8 cellular contexts compared by ENCODE assay signal in genomic region chr1:1115136-1115829, GRCh38. TPM values are rescaled to one million over a fixed set of nuclear protein-coding genes. Genes with fewer than 3 reads are reported as not detected.
DNase-seq lines count a peak whose midpoint lies in the region; ATAC-seq and TF ChIP-seq lines count a peak whose summit lies in the region.

No MANE protein-coding gene starts in this region.

- H4K91ac ChIP-seq in trophoblast cell (ENCODE audit: low read depth, low read length), result peak overlapping the region; percentile 45

- peak overlapping the region; percentile 83 for H4K8ac ChIP-seq in trophoblast cell (ENCODE audit: low read depth, low read length)

- no peak overlapping the region for H2AK5ac ChIP-seq in trophoblast cell (ENCODE audit: low read length)

- H3K9me3 ChIP-seq in Panc1 (ENCODE audit: control insufficient read depth, insufficient read depth, low read depth, low read length) (peaks cover 3% of the 10 kb centered on the region; the same call in 1 of the 2 replicates), esophagus squamous epithelium (peaks cover 0 to 8% (median 0%) of the 10 kb centered on the region in 3 donors), trophoblast cell (ENCODE audit: insufficient read depth, low read depth, low read length) (peaks cover 19% of the 10 kb centered on the region)

- no peak for TF ChIP-seq POLR2A in esophagus squamous epithelium (IDR thresholded peaks at IDR 0.05)

- no peak overlapping the region for H2BK5ac ChIP-seq in trophoblast cell (ENCODE audit: low read depth, low read length, poor library complexity)

- peak overlapping the region; percentile 37 for H3K18ac ChIP-seq in trophoblast cell (ENCODE audit: low read length)

- H2BK12ac ChIP-seq in trophoblast cell (ENCODE audit: low read length), result no peak overlapping the region

- POLR2A ChIA-PET in Panc1 (lab: Charles Lee), result no interaction called here

- CTCF ChIA-PET in Calu3 (lab: Charles Lee) (interaction anchor here (0.6 to 1.0 kb wide), 4 partner anchors 41 to 105 kb away, joined by 3 to 4 read pairs (median 3); partner anchors contain the start of gene RNF223), Panc1 (lab: Charles Lee) (no interaction called here)

- H3K14ac ChIP-seq in trophoblast cell (ENCODE audit: low read length), result peak overlapping the region; percentile 79

- H3K79me2 ChIP-seq in trophoblast cell (ENCODE audit: control insufficient read depth, insufficient read depth, low read length, poor library complexity), result no peaks in the 10 kb centered on the region

- H3K27ac Mint-ChIP-seq in Calu3 (ENCODE audit: unreplicated experiment), result no peak overlapping the region

- BruUV-seq in Calu3 (replicated peaks; lab: Mats Ljungman, UMichigan) (no TSS peak), Panc1 (replicated peaks; lab: Mats Ljungman, UMichigan) (no TSS peak)

- peaks cover 2% of the 10 kb centered on the region for H3K9me3 Mint-ChIP-seq in Calu3 (ENCODE audit: low read depth, unreplicated experiment)

- H3K27ac ChIP-seq in Panc1 (ENCODE audit: low read length) (peak overlapping the region; percentile 26), esophagus squamous epithelium (peak overlapping the region; percentile 86 to 94 (median 90)), trophoblast cell (ENCODE audit: low read depth, low read length) (no peak overlapping the region)

- H3K4me3 Mint-ChIP-seq in Calu3 (ENCODE audit: low read depth, unreplicated experiment), result peak overlapping the region; percentile 77

- no peak overlapping the region for H2BK120ac ChIP-seq in trophoblast cell (ENCODE audit: insufficient read depth, low read length, poor library complexity)

- ATAC-seq in Panc1 (no peak), GM21723 (IDR thresholded peaks at IDR 0.05; ENCODE audit: unreplicated experiment) (no peak)

- 3 to 6% methylated on average over 22 to 26 of the region's 45 CpGs for WGBS in esophagus squamous epithelium, 2 donors
- WGBS in trophoblast cell (ENCODE audit: extremely low coverage, insufficient coverage, insufficient read length), result no CpG with 5 or more reads among the region's 45 CpGs

- H3K4me3 ChIP-seq in Panc1 (ENCODE audit: low read depth in 2 of 2, low read length in 2 of 2) (peak overlapping the region; percentile 63 to 67), esophagus squamous epithelium (peak overlapping the region; percentile 62 to 99 (median 96)), trophoblast cell (ENCODE audit: low read depth, low read length) (peak overlapping the region; percentile 99)

- no peaks in the 10 kb centered on the region for H3K27me3 Mint-ChIP-seq in Calu3 (ENCODE audit: unreplicated experiment)

- H3K23ac ChIP-seq in trophoblast cell (ENCODE audit: low read length), result no peak overlapping the region

- peaks cover 27% of the 10 kb centered on the region for H3K36me3 Mint-ChIP-seq in Calu3 (ENCODE audit: insufficient read depth, unreplicated experiment)

- H3K4me1 ChIP-seq in Panc1 (ENCODE audit: control insufficient read depth, insufficient read depth, low read length), result no peaks in the 10 kb centered on the region; the same call in 1 of the 2 replicates
- H3K4me1 ChIP-seq in esophagus squamous epithelium, result peaks cover 9 to 24% (median 15%) of the 10 kb centered on the region in 3 donors
- peaks cover 2 to 4% of the 10 kb centered on the region in 2 experiments for H3K4me1 ChIP-seq in trophoblast cell (ENCODE audit: control insufficient read depth in 1 of 2, insufficient read depth in 2 of 2, low read length in 2 of 2)

- H3K27me3 ChIP-seq in Panc1 (ENCODE audit: control insufficient read depth, insufficient read depth, low read length), result no peaks in the 10 kb centered on the region
- peaks cover 0 to 31% (median 0%) of the 10 kb centered on the region in 4 donors for H3K27me3 ChIP-seq in esophagus squamous epithelium
- H3K27me3 ChIP-seq in trophoblast cell (ENCODE audit: insufficient read depth, low read length), result no peaks in the 10 kb centered on the region

- H3K36me3 ChIP-seq in Panc1 (ENCODE audit: control insufficient read depth, insufficient read depth, low read length) (no peaks in the 10 kb centered on the region), esophagus squamous epithelium (peaks cover 0 to 23% (median 0%) of the 10 kb centered on the region in 3 donors), trophoblast cell (ENCODE audit: control insufficient read depth in 1 of 2, insufficient read depth in 2 of 2, low read length in 2 of 2) (peaks cover 15 to 16% of the 10 kb centered on the region in 2 experiments)

- peak overlapping the region; percentile 50 for H2AFZ ChIP-seq in trophoblast cell (ENCODE audit: insufficient read depth, low read length, poor library complexity)

- peaks cover 4% of the 10 kb centered on the region for H3K79me1 ChIP-seq in trophoblast cell (ENCODE audit: low read length)

- H3K4ac ChIP-seq in trophoblast cell (ENCODE audit: low read depth, low read length), result no peak overlapping the region

- intact Hi-C loops in Calu3 (cut with micrococcal nuclease; ENCODE audit: unreplicated experiment) (loop anchor here (5.0 kb wide), 1 partner anchor 43 kb away; the partner anchor contains the start of gene RNF223), Panc1 (cut with micrococcal nuclease; ENCODE audit: unreplicated experiment) (no loop called here), esophagus squamous epithelium (cut with DNase I) (loop anchor here (10.0 kb wide), 1 partner anchor 80 kb away; no protein-coding TSS in a partner anchor)

- H4K12ac ChIP-seq in trophoblast cell (ENCODE audit: low read depth, low read length), result no peak overlapping the region

- no peak for DNase-seq in Calu3
- no peak for DNase-seq in Panc1 (ENCODE audit: low read depth, low spot score)
- DNase-seq in esophagus squamous epithelium (lab: John Stamatoyannopoulos, UW), result no peak
- no peak for DNase-seq in trophoblast cell
- no peak for DNase-seq in iPS-NIHi11 (ENCODE audit: low spot score)
- no peak for DNase-seq in effector CD8-positive, alpha-beta T cell (lab: John Stamatoyannopoulos, UW)
- DNase-seq in medulla oblongata (ENCODE audit: extremely low spot score), result no peak

- H3K4me2 ChIP-seq in trophoblast cell (ENCODE audit: low read length), result peak overlapping the region; percentile 66

- H3K4me1 Mint-ChIP-seq in Calu3 (ENCODE audit: low read depth, unreplicated experiment), result peaks cover 4% of the 10 kb centered on the region

- TF ChIP-seq CTCF in Calu3 (IDR thresholded peaks at IDR 0.05; ENCODE audit: unreplicated experiment) (no peak), Panc1 (IDR thresholded peaks at IDR 0.05) (no peak), esophagus squamous epithelium (IDR thresholded peaks at IDR 0.05) (no peak)

- in situ Hi-C loops in Panc1 (cut with HindIII; ENCODE audit: low pct_unique_long_range_greater_than_20kb, low sequenced_read_pairs), result no loop called here

- H3K9ac ChIP-seq in trophoblast cell (ENCODE audit: low read length), result peak overlapping the region; percentile 78

RNA-seq across cellular contexts. Expression of gene C1orf159, which starts 0.6 kb away (rescaled TPM):
- total RNA-seq in Calu3 (2022), result 32.4 and 34.7 TPM in 2 replicates
- total RNA-seq in Panc1 (2021; ENCODE audit: unreplicated experiment), result 28.8 TPM
- polyA plus RNA-seq in Panc1 (2012; ENCODE audit: insufficient read length), result 25.8 TPM
- total RNA-seq in esophagus squamous epithelium, result 10 to 100 TPM in 3 of 4 donors, 1 to 10 TPM in 1; 6.9 to 19.6 (median 14.7) TPM
- polyA plus RNA-seq in trophoblast cell (2013), result 12.1 and 12.5 TPM in 2 replicates

RNA-seq across cellular contexts. Expression of gene RNF223, which starts 41.2 kb away (rescaled TPM):
- total RNA-seq in Calu3 (2022) (5.0 and 5.6 TPM in 2 replicates), Panc1 (2021; ENCODE audit: unreplicated experiment) (0.08 TPM), esophagus squamous epithelium (10 to 100 TPM; 11.8 to 25.3 (median 12.3) TPM)
- polyA plus RNA-seq in Panc1 (2012; ENCODE audit: insufficient read length), result not detected
- 3.2 and 3.4 TPM in 2 replicates for polyA plus RNA-seq in trophoblast cell (2013)

RNA-seq across cellular contexts. Expression of gene TTLL10, which starts 58.4 kb away (rescaled TPM):
- total RNA-seq in Calu3 (2022) (2.4 and 3.5 TPM in 2 replicates), Panc1 (2021; ENCODE audit: unreplicated experiment) (not detected), esophagus squamous epithelium (under 1 TPM in 2 of 4 donors, not detected in 2; 0.19 to 0.44 TPM)
- not detected for polyA plus RNA-seq in Panc1 (2012; ENCODE audit: insufficient read length)
- polyA plus RNA-seq in trophoblast cell (2013), result not detected in 2 replicates
